Comparison of ENCODE assay signal across 8 cellular contexts in genomic region chr16:67847064-67847861, GRCh38. TPM values are rescaled to one million over a fixed set of nuclear protein-coding genes. Genes with fewer than 3 reads are reported as not detected.
DNase-seq lines count a peak whose midpoint lies in the region; ATAC-seq and TF ChIP-seq lines count a peak whose summit lies in the region.

Gene CENPT (minus strand): TSS chr16:67847693. CDS start chr16:67833859, 13,834 bp downstream.

- H3K4me1 ChIP-seq in HCT116 (ENCODE audit: control insufficient read depth in 1 of 2, insufficient read depth in 2 of 2, low read length in 2 of 2): peaks cover 15 to 45% of the 10 kb centered on the region in 2 experiments
- H3K4me1 ChIP-seq in neutrophil (ENCODE audit: control insufficient read depth in 1 of 2, insufficient read depth in 1 of 2, low read depth in 1 of 2, low read length in 1 of 2): peaks cover 36 to 52% of the 10 kb centered on the region in 2 experiments

- RAD21 ChIA-PET in HCT116 (lab: Charles Lee; ENCODE audit: low non-redundant PET in 1 of 2, low total read pairs in 2 of 2, uncharacterized antibody in 2 of 2, unreplicated experiment in 2 of 2): interaction anchor here in 1 of 2 experiments (1.4 kb wide), 1 partner anchor 19 kb away, joined by 4 read pairs; no protein-coding TSS in a partner anchor

- peaks cover 70% of the 10 kb centered on the region for H3K36me3 Mint-ChIP-seq in activated T-cell treated with anti-CD3 and anti-CD28 coated beads, Interleukin-2, amount 50 U/mL, for 24 hours (ENCODE audit: low read depth)
- peaks cover 23% of the 10 kb centered on the region for H3K36me3 Mint-ChIP-seq in activated T-helper 2 cell treated with anti-CD3 and anti-CD28 coated beads, Interferon-gamma antibody, Interleukin-2, Interleukin-4, amounts not matched to agents 10 μg/mL and 5 μg/mL and 100 μg/mL, durations not matched to agents 14 hours and 24 hours and 36 hours (ENCODE audit: low read depth)

- peak within 1 kb of the TSS; percentile 96 for H3K4me3 Mint-ChIP-seq in activated T-cell treated with anti-CD3 and anti-CD28 coated beads, Interleukin-2, amount 50 U/mL, for 24 hours
- peak within 1 kb of the TSS; percentile 93 for H3K4me3 Mint-ChIP-seq in activated T-helper 2 cell treated with anti-CD3 and anti-CD28 coated beads, Interferon-gamma antibody, Interleukin-2, Interleukin-4, amounts not matched to agents 10 μg/mL and 5 μg/mL and 100 μg/mL, durations not matched to agents 14 hours and 24 hours and 36 hours (ENCODE audit: low read depth)

- BruUV-seq in HCT116 (replicated peaks; lab: Mats Ljungman, UMichigan): no TSS peak

- H3K4me3 ChIP-seq in HCT116 (replicated peaks in 1 of 2; ENCODE audit: low read depth in 1 of 2, low read length in 2 of 2): peak within 1 kb of the TSS; percentile 83 to 96
- peak within 1 kb of the TSS; percentile 95 to 97 for H3K4me3 ChIP-seq in neutrophil (ENCODE audit: low read depth in 1 of 2, low read length in 1 of 2)

- TF ChIP-seq CTCF in HCT116 (IDR thresholded peaks at IDR 0.05 in 2 of 3, conservative IDR thresholded peaks at IDR 0.05 in 1 of 3; ENCODE audit: borderline replicate concordance in 1 of 3, insufficient read depth in 1 of 3, low read depth in 2 of 3, low read length in 2 of 3) (no peak), neutrophil (IDR thresholded peaks at IDR 0.05) (no peak)

- no peaks in the 10 kb centered on the region for H3K9me3 ChIP-seq in HCT116 (ENCODE audit: control insufficient read depth in 1 of 2, insufficient read depth in 1 of 2, low read depth in 1 of 2, low read length in 2 of 2)
- no peaks in the 10 kb centered on the region for H3K9me3 ChIP-seq in neutrophil

- H3K27me3 Mint-ChIP-seq in activated T-cell treated with anti-CD3 and anti-CD28 coated beads, Interleukin-2, amount 50 U/mL, for 24 hours: no peaks in the 10 kb centered on the region
- H3K27me3 Mint-ChIP-seq in activated T-helper 2 cell treated with anti-CD3 and anti-CD28 coated beads, Interferon-gamma antibody, Interleukin-2, Interleukin-4, amounts not matched to agents 10 μg/mL and 5 μg/mL and 100 μg/mL, durations not matched to agents 14 hours and 24 hours and 36 hours (ENCODE audit: low read depth): no peaks in the 10 kb centered on the region

- no peaks in the 10 kb centered on the region for H3K9me2 ChIP-seq in HCT116 (ENCODE audit: insufficient read depth)

- intact Hi-C loops in HCT116 (cut with micrococcal nuclease): no loop called here
- intact Hi-C loops in activated T-helper 2 cell treated with anti-CD3 and anti-CD28 coated beads, Interferon-gamma antibody, Interleukin-2, Interleukin-4, amounts not matched to agents 10 μg/mL and 5 μg/mL and 100 μg/mL, durations not matched to agents 14 hours and 24 hours and 36 hours (cut with micrococcal nuclease): loop anchor here (1.0 to 10.0 kb wide), 5 partner anchors 25 to 602 kb away; partner anchors contain the start of genes ACD, CTCF, FHOD1 and PARD6A

- H3K27me3 ChIP-seq in HCT116 (ENCODE audit: insufficient read depth, low read length) (no peaks in the 10 kb centered on the region), neutrophil (no peaks in the 10 kb centered on the region)

- no peaks in the 10 kb centered on the region for H3K9me3 Mint-ChIP-seq in activated T-cell treated with anti-CD3 and anti-CD28 coated beads, Interleukin-2, amount 50 U/mL, for 24 hours
- no peaks in the 10 kb centered on the region for H3K9me3 Mint-ChIP-seq in activated T-helper 2 cell treated with anti-CD3 and anti-CD28 coated beads, Interferon-gamma antibody, Interleukin-2, Interleukin-4, amounts not matched to agents 10 μg/mL and 5 μg/mL and 100 μg/mL, durations not matched to agents 14 hours and 24 hours and 36 hours

- CTCF ChIA-PET in HCT116 (lab: Charles Lee): no interaction called here

- TF ChIP-seq RAD21 in HCT116 (IDR thresholded peaks at IDR 0.05; ENCODE audit: low read depth): no peak

- H3K27ac ChIP-seq in HCT116 (ENCODE audit: low read depth, low read length) (peak within 1 kb of the TSS; percentile 83), neutrophil (peak within 1 kb of the TSS; percentile 85)

- H2AFZ ChIP-seq in HCT116 (ENCODE audit: low read depth, low read length, poor library complexity, severe bottlenecking): peak within 1 kb of the TSS; percentile 92

- DNase-seq in activated T-cell treated with anti-CD3 and anti-CD28 coated beads, Interleukin-2, amount 50 U/mL, for 24 hours: no peak
- no peak for DNase-seq in activated T-cell treated with anti-CD3 and anti-CD28 coated beads for 4 hours
- DNase-seq in HCT116 (ENCODE audit: low read depth, low spot score): no peak
- DNase-seq in LoVo (ENCODE audit: low spot score): peak; percentile 69
- no peak for DNase-seq in activated T-helper 2 cell treated with anti-CD3 and anti-CD28 coated beads, Interferon-gamma antibody, Interleukin-2, Interleukin-4, amounts not matched to agents 10 μg/mL and 5 μg/mL and 100 μg/mL, durations not matched to agents 14 hours and 24 hours and 36 hours (ENCODE audit: low spot score)
- peak; percentile 83 for DNase-seq in germinal center (ENCODE audit: low spot score)
- no peak for DNase-seq in GOT3 (lab: John Stamatoyannopoulos, UW)

- H3K79me2 ChIP-seq in HCT116 (ENCODE audit: insufficient read depth, low read length): peaks cover 71% of the 10 kb centered on the region

- H3K4me1 Mint-ChIP-seq in activated T-cell treated with anti-CD3 and anti-CD28 coated beads, Interleukin-2, amount 50 U/mL, for 24 hours (ENCODE audit: low read depth): peaks cover 59% of the 10 kb centered on the region
- peaks cover 33% of the 10 kb centered on the region for H3K4me1 Mint-ChIP-seq in activated T-helper 2 cell treated with anti-CD3 and anti-CD28 coated beads, Interferon-gamma antibody, Interleukin-2, Interleukin-4, amounts not matched to agents 10 μg/mL and 5 μg/mL and 100 μg/mL, durations not matched to agents 14 hours and 24 hours and 36 hours (ENCODE audit: low read depth)

- peak within 1 kb of the TSS; percentile 82 for H3K4me2 ChIP-seq in HCT116 (ENCODE audit: low read length)

- POLR2A ChIA-PET in HCT116 (lab: Charles Lee): interaction anchor here (1.7 kb wide), 1 partner anchor 41 kb away, joined by 6 read pairs; the partner anchor contains the start of genes RANBP10 and TSNAXIP1

- H4K20me1 ChIP-seq in HCT116 (ENCODE audit: insufficient read depth): peaks cover 4% of the 10 kb centered on the region; the same call in 1 of the 2 replicates

- H3K36me3 ChIP-seq in HCT116 (ENCODE audit: control insufficient read depth in 1 of 2, insufficient read depth in 2 of 2, low read length in 2 of 2) (peaks cover 4 to 6% of the 10 kb centered on the region in 2 experiments; a peak in 2 of 4 replicates), neutrophil (no peaks in the 10 kb centered on the region)

- peak within 1 kb of the TSS; percentile 94 for H3K27ac Mint-ChIP-seq in activated T-cell treated with anti-CD3 and anti-CD28 coated beads, Interleukin-2, amount 50 U/mL, for 24 hours
- peak within 1 kb of the TSS; percentile 84 for H3K27ac Mint-ChIP-seq in activated T-helper 2 cell treated with anti-CD3 and anti-CD28 coated beads, Interferon-gamma antibody, Interleukin-2, Interleukin-4, amounts not matched to agents 10 μg/mL and 5 μg/mL and 100 μg/mL, durations not matched to agents 14 hours and 24 hours and 36 hours

- peak; percentile 63 for ATAC-seq in HCT116

- peak within 1 kb of the TSS; percentile 93 for H3K9ac ChIP-seq in HCT116 (ENCODE audit: low read length)

- no peak for TF ChIP-seq POLR2A in HCT116 (IDR thresholded peaks at IDR 0.05; ENCODE audit: borderline replicate concordance, extremely low read depth, insufficient read depth, insufficient read length)

TF ChIP-seq in HCT116, 20 proteins besides CTCF, POLR2A, EP300 and RAD21:
- 0 out of 2 replicates have a peak, but pooled peaks have one; percentile 24 for TF ChIP-seq SIN3A (IDR thresholded peaks at IDR 0.05; ENCODE audit: low read depth)
- TF ChIP-seq EZH2phosphoT487 (IDR thresholded peaks at IDR 0.05; ENCODE audit: borderline replicate concordance): no peak
- no peak for TF ChIP-seq FOSL1 (IDR thresholded peaks at IDR 0.05; ENCODE audit: low read depth)
- TF ChIP-seq MAX (IDR thresholded peaks at IDR 0.05): peak; percentile 36; the same call in 1 of the 2 replicates
- TF ChIP-seq ZFX (IDR thresholded peaks at IDR 0.05): peak; percentile 89
- no peak for TF ChIP-seq SP1 (IDR thresholded peaks at IDR 0.05; ENCODE audit: low read depth)

RNA-seq across cellular contexts. Expression of gene CENPT, which starts in this region (rescaled TPM):
- total RNA-seq in HCT116 (2021; ENCODE audit: unreplicated experiment): 40.5 TPM
- 41.6 and 46.0 TPM in 2 replicates for polyA plus RNA-seq in HCT116 (2012)
- total RNA-seq in activated T-helper 2 cell treated with anti-CD3 and anti-CD28 coated beads, Interferon-gamma antibody, Interleukin-2, Interleukin-4, amounts not matched to agents 10 μg/mL and 5 μg/mL and 100 μg/mL, durations not matched to agents 14 hours and 24 hours and 36 hours: 38.6 and 50.1 TPM in 2 replicates

Comparison
In these comparisons a context has a peak if more than half of its experiments do, and no peak if none do; other contexts are left out.
1. DNase-seq: peak in LoVo (single experiment) and germinal center (single experiment); none in activated T-cell treated with anti-CD3 and anti-CD28 coated beads, Interleukin-2, amount 50 U/mL, for 24 hours (single experiment), activated T-cell treated with anti-CD3 and anti-CD28 coated beads for 4 hours (single experiment), HCT116 (single experiment), activated T-helper 2 cell treated with anti-CD3 and anti-CD28 coated beads, Interferon-gamma antibody, Interleukin-2, Interleukin-4, amounts not matched to agents 10 μg/mL and 5 μg/mL and 100 μg/mL, durations not matched to agents 14 hours and 24 hours and 36 hours (single experiment) and GOT3 (single experiment).